20 cellular contexts compared by ENCODE assay signal in genomic region chr13:35784286-35784951, GRCh38.
"Had no signal": no experiment of that assay in that cellular context is flagged by ENCODE, and none has a peak within 500 bp of the region (broad histone marks: within the 10 kb centered on the region; RNA-seq: fewer than 3 reads in every experiment).

No MANE protein-coding gene starts in this region.

- H3K9me3 ChIP-seq: body of pancreas, left lung, mucosa of descending colon, neutrophil, thyroid gland had no signal

- H3K27me3 ChIP-seq: body of pancreas, left lung, neutrophil, thyroid gland had no signal

- DNase-seq: activated CD4-positive, alpha-beta memory T cell treated with anti-CD3 and anti-CD28 coated beads, Interleukin-2, amount 10 ng/mL, durations not matched to agents 7 days and 5 days; activated CD4-positive, alpha-beta T cell treated with anti-CD3 and anti-CD28 coated beads for 48 hours; activated CD8-positive, alpha-beta memory T cell treated with anti-CD3 and anti-CD28 coated beads, Interleukin-2, amount 10 ng/mL, durations not matched to agents 7 days and 5 days; activated naive CD4-positive, alpha-beta T cell; activated naive CD8-positive, alpha-beta T cell treated with anti-CD3 and anti-CD28 coated beads for 36 hours; amygdala; body of pancreas; caudate nucleus; effector memory CD8-positive, alpha-beta T cell; foreskin melanocyte; mucosa of descending colon; naive B cell; stimulated activated CD4-positive, alpha-beta T cell treated with anti-CD3 and anti-CD28 coated beads, Interleukin-12 subunit alpha, Interleukin-12 subunit beta, amount 100 ng/mL, for 4 hours; stimulated activated CD4-positive, alpha-beta T cell treated with anti-CD3 and anti-CD28 coated beads, Interleukin-1b, Interleukin-23, amount 100 ng/mL, for 48 hours; stimulated activated naive CD4-positive, alpha-beta T cell treated with Interleukin-2 at 50 U/mL for 16 hours; thyroid gland had no signal

- H3K79me2 ChIP-seq: parathyroid adenoma had no signal

- H3K4me3 ChIP-seq: body of pancreas, left lung, mucosa of descending colon, thyroid gland had no signal

- ATAC-seq: activated CD8-positive, alpha-beta memory T cell treated with anti-CD3 and anti-CD28 coated beads, Interleukin-2, amount 10 ng/mL, durations not matched to agents 7 days and 5 days; body of pancreas; effector memory CD8-positive, alpha-beta T cell; left lung; mucosa of descending colon had no signal

- H2AFZ ChIP-seq: parathyroid adenoma had no signal

- H3K36me3 ChIP-seq: left lung, neutrophil, thyroid gland had no signal

- H3K27ac ChIP-seq: body of pancreas, epithelial cell of prostate, left lung, neutrophil, parathyroid adenoma, thyroid gland had no signal

- H3K9ac ChIP-seq: parathyroid adenoma had no signal

- H3K4me1 ChIP-seq: left lung, parathyroid adenoma, thyroid gland had no signal
